In genomic region chr7:80054356-80054755, GRCh38 we compare ENCODE assay signal across 31 cellular contexts.
DNase-seq lines count a peak whose midpoint lies in the region; ATAC-seq, FAIRE-seq and TF ChIP-seq lines count a peak whose summit lies in the region.
"Had no signal": no experiment of that assay in that cellular context is flagged by ENCODE, and none has a peak within 500 bp of the region (broad histone marks: within the 10 kb centered on the region; RNA-seq: fewer than 3 reads in every experiment).

No MANE protein-coding gene starts in this region.

- DNase-seq in GM04504 (ENCODE audit: low read depth) (peak; percentile 18), PC-3 (peak; percentile 58), fibroblast of gingiva (ENCODE audit: low read depth) (peak; percentile 76), urothelium cell line (ENCODE audit: low spot score) (no peak)
- DNase-seq in activated T-cell treated with anti-CD3 and anti-CD28 coated beads, Interleukin-2, amount 50 U/mL, for 72 hours, result no peak
- DNase-seq in effector memory CD8-positive, alpha-beta T cell, result no peak
- DNase-seq: activated CD4-positive, alpha-beta T cell treated with anti-CD3 and anti-CD28 coated beads, Interleukin-2, amount 50 U/mL, for 4 hours; activated naive CD4-positive, alpha-beta T cell treated with anti-CD3 and anti-CD28 coated beads, Interleukin-2, amount 50 U/mL, for 16 hours; colonic mucosa; COR-L47; effector CD8-positive, alpha-beta T cell; GF-D8; lower lobe of right lung; naive thymus-derived CD4-positive, alpha-beta T cell; NCI-H1105 treated with DMSO at 0.1 percent for 48 hours; NCI-H1930; NCI-H524 treated with DMSO at 0.1 percent for 48 hours; NK-92 treated with Interleukin-12 subunit alpha and Interleukin-12 subunit beta, amount 100 ng/mL, for 24 hours; psoas muscle; stimulated activated CD4-positive, alpha-beta T cell treated with anti-CD3 and anti-CD28 coated beads, Interleukin-12 subunit alpha, Interleukin-12 subunit beta, amount 100 ng/mL, for 4 hours; stimulated activated CD4-positive, alpha-beta T cell treated with anti-CD3 and anti-CD28 coated beads, Interleukin-2, amount 100 ng/mL, for 48 hours; stimulated activated naive CD8-positive, alpha-beta T cell treated with anti-CD3 and anti-CD28 coated beads, Interleukin-15, amount 100 ng/mL, for 72 hours; T-helper 2 cell had no signal

- no peak overlapping the region for H3K4me3 ChIP-seq in PC-3 (ENCODE audit: low read length)
- H3K4me3 ChIP-seq: cardiac muscle cell, colonic mucosa, gastroesophageal sphincter, hepatocyte, K562, lower lobe of right lung, psoas muscle had no signal

- no peaks in the 10 kb centered on the region for H3K27me3 ChIP-seq in PC-3 (ENCODE audit: low read length)
- H3K27me3 ChIP-seq: cardiac muscle cell, colonic mucosa, gastroesophageal sphincter, hepatocyte had no signal

- no peak overlapping the region for H3K27ac ChIP-seq in PC-3 (ENCODE audit: low read length)
- H3K27ac ChIP-seq: C4-2B, cardiac muscle cell, colonic mucosa, gastroesophageal sphincter, hepatocyte, lower lobe of right lung, psoas muscle had no signal

- no peaks in the 10 kb centered on the region for H3F3A ChIP-seq in PC-3 (ENCODE audit: low read length, unreplicated experiment)

- H3K4me1 ChIP-seq in PC-3 (ENCODE audit: insufficient read depth, low read length), result peaks cover 4% of the 10 kb centered on the region; the same call in 1 of the 2 replicates
- H3K4me1 ChIP-seq: colonic mucosa, gastroesophageal sphincter, lower lobe of right lung, psoas muscle had no signal

- no peak overlapping the region for H3K4me3 Mint-ChIP-seq in activated T-cell treated with anti-CD3 and anti-CD28 coated beads, Interleukin-2, amount 50 U/mL, for 72 hours
- no peak overlapping the region for H3K4me3 Mint-ChIP-seq in effector memory CD8-positive, alpha-beta T cell
- H3K4me3 Mint-ChIP-seq: naive thymus-derived CD4-positive, alpha-beta T cell; stimulated activated naive CD8-positive, alpha-beta T cell treated with anti-CD3 and anti-CD28 coated beads, Interleukin-15, amount 100 ng/mL, for 72 hours had no signal

- no peaks in the 10 kb centered on the region for H3K36me3 Mint-ChIP-seq in activated T-cell treated with anti-CD3 and anti-CD28 coated beads, Interleukin-2, amount 50 U/mL, for 72 hours (ENCODE audit: insufficient read depth in 2 of 2)
- no peaks in the 10 kb centered on the region for H3K36me3 Mint-ChIP-seq in effector memory CD8-positive, alpha-beta T cell (ENCODE audit: insufficient read depth)
- H3K36me3 Mint-ChIP-seq: naive thymus-derived CD4-positive, alpha-beta T cell had no signal

- POLR2A ChIA-PET in PC-3 (lab: Charles Lee; ENCODE audit: unreplicated experiment), result no interaction called here

- H3K9me3 Mint-ChIP-seq in activated T-cell treated with anti-CD3 and anti-CD28 coated beads, Interleukin-2, amount 50 U/mL, for 72 hours, result no peaks in the 10 kb centered on the region
- peaks cover 1 to 6% of the 10 kb centered on the region in 2 donors for H3K9me3 Mint-ChIP-seq in effector memory CD8-positive, alpha-beta T cell
- H3K9me3 Mint-ChIP-seq: naive thymus-derived CD4-positive, alpha-beta T cell; stimulated activated naive CD8-positive, alpha-beta T cell treated with anti-CD3 and anti-CD28 coated beads, Interleukin-15, amount 100 ng/mL, for 72 hours had no signal

- no TSS peak for BruUV-seq in PC-3 (replicated peaks; lab: Mats Ljungman, UMichigan)

- H2AFZ ChIP-seq in PC-3 (ENCODE audit: low read length), result no peak overlapping the region
- H2AFZ ChIP-seq: hepatocyte had no signal

- no peak for TF ChIP-seq CTCF in PC-3 (conservative IDR thresholded peaks at IDR 0.05; ENCODE audit: low read depth, low read length)

- no peaks in the 10 kb centered on the region for H4K20me1 ChIP-seq in PC-3 (ENCODE audit: low read length)

- H3K27me3 Mint-ChIP-seq in activated T-cell treated with anti-CD3 and anti-CD28 coated beads, Interleukin-2, amount 50 U/mL, for 72 hours (ENCODE audit: low read depth), result peaks cover 7% of the 10 kb centered on the region
- no peaks in the 10 kb centered on the region for H3K27me3 Mint-ChIP-seq in effector memory CD8-positive, alpha-beta T cell
- H3K27me3 Mint-ChIP-seq: naive thymus-derived CD4-positive, alpha-beta T cell; stimulated activated naive CD8-positive, alpha-beta T cell treated with anti-CD3 and anti-CD28 coated beads, Interleukin-15, amount 100 ng/mL, for 72 hours had no signal

- ATAC-seq in PC-3 (peak; percentile 88), GM21825 (IDR thresholded peaks at IDR 0.05; ENCODE audit: unreplicated experiment) (no peak)
- ATAC-seq in activated T-cell treated with anti-CD3 and anti-CD28 coated beads, Interleukin-2, amount 50 U/mL, for 72 hours (replicated peaks in 1 of 2), result no peak
- no peak for ATAC-seq in effector memory CD8-positive, alpha-beta T cell (replicated peaks)
- ATAC-seq: gastroesophageal sphincter; K562; lower lobe of right lung; naive thymus-derived CD4-positive, alpha-beta T cell; psoas muscle; sciatic nerve; stimulated activated naive CD8-positive, alpha-beta T cell treated with anti-CD3 and anti-CD28 coated beads, Interleukin-15, amount 100 ng/mL, for 72 hours had no signal

- no peaks in the 10 kb centered on the region for H3K4me1 Mint-ChIP-seq in activated T-cell treated with anti-CD3 and anti-CD28 coated beads, Interleukin-2, amount 50 U/mL, for 72 hours (ENCODE audit: low read depth)
- no peaks in the 10 kb centered on the region for H3K4me1 Mint-ChIP-seq in effector memory CD8-positive, alpha-beta T cell (ENCODE audit: low read depth in 2 of 2)
- H3K4me1 Mint-ChIP-seq: naive thymus-derived CD4-positive, alpha-beta T cell; stimulated activated naive CD8-positive, alpha-beta T cell treated with anti-CD3 and anti-CD28 coated beads, Interleukin-15, amount 100 ng/mL, for 72 hours had no signal

- no peak overlapping the region for H3K4me2 ChIP-seq in PC-3 (ENCODE audit: low read length)
- H3K4me2 ChIP-seq: hepatocyte had no signal

- intact Hi-C loops in PC-3 (cut with micrococcal nuclease), result no loop called here

- no peaks in the 10 kb centered on the region for H3K36me3 ChIP-seq in PC-3 (ENCODE audit: low read depth, low read length)
- H3K36me3 ChIP-seq: cardiac muscle cell, colonic mucosa, gastroesophageal sphincter, lower lobe of right lung had no signal

- H3K9me3 ChIP-seq in PC-3 (ENCODE audit: low read length), result no peaks in the 10 kb centered on the region
- H3K9me3 ChIP-seq: colonic mucosa, gastroesophageal sphincter, lower lobe of right lung, psoas muscle had no signal

- CTCF ChIA-PET in PC-3 (lab: Charles Lee), result no interaction called here

- no peaks in the 10 kb centered on the region for H3K79me2 ChIP-seq in PC-3 (ENCODE audit: low read length)
- H3K79me2 ChIP-seq: hepatocyte had no signal

- no peak overlapping the region for H3K27ac Mint-ChIP-seq in activated T-cell treated with anti-CD3 and anti-CD28 coated beads, Interleukin-2, amount 50 U/mL, for 72 hours
- H3K27ac Mint-ChIP-seq in effector memory CD8-positive, alpha-beta T cell, result no peak overlapping the region
- H3K27ac Mint-ChIP-seq: naive thymus-derived CD4-positive, alpha-beta T cell; stimulated activated naive CD8-positive, alpha-beta T cell treated with anti-CD3 and anti-CD28 coated beads, Interleukin-15, amount 100 ng/mL, for 72 hours had no signal

- peak; percentile 5 for FAIRE-seq in urothelium cell line (lab: Jason Lieb, UNC)
- FAIRE-seq: HTR-8/SVneo, K562 had no signal

- H3K9ac ChIP-seq in PC-3 (ENCODE audit: low read length), result no peak overlapping the region

- no peaks in the 10 kb centered on the region for H3K9me2 ChIP-seq in PC-3 (replicated peaks; ENCODE audit: low read length)

Comparison
In these comparisons a context has a peak if more than half of its experiments do, and no peak if none do; other contexts are left out.
1. DNase-seq: peak in GM04504 (single experiment), PC-3 (single experiment) and fibroblast of gingiva (single experiment); none in urothelium cell line (single experiment), activated T-cell treated with anti-CD3 and anti-CD28 coated beads, Interleukin-2, amount 50 U/mL, for 72 hours (0 of 2) and effector memory CD8-positive, alpha-beta T cell (0 of 3).